20 cellular contexts compared by ENCODE assay signal in genomic region chr4:2150076-2150475, GRCh38.
DNase-seq lines count a peak whose midpoint lies in the region; ATAC-seq, FAIRE-seq and TF ChIP-seq lines count a peak whose summit lies in the region.
"Had no signal": no experiment of that assay in that cellular context is flagged by ENCODE, and none has a peak within 500 bp of the region (broad histone marks: within the 10 kb centered on the region; RNA-seq: fewer than 3 reads in every experiment).

No MANE protein-coding gene starts in this region.

- intact Hi-C loops in pancreas (cut with DNase I): no loop called here

- 95 to 100% methylated on average over 1 of the region's 1 CpG for WGBS in pancreas, 2 donors

- no peak overlapping the region for H3K4me3 ChIP-seq in pancreas
- H3K4me3 ChIP-seq: BLaER1, GM12878, GM23248 had no signal

- H3K4me1 ChIP-seq in pancreas: no peaks in the 10 kb centered on the region
- H3K4me1 ChIP-seq: BLaER1, Caco-2 had no signal

- no peaks in the 10 kb centered on the region for H3K27me3 ChIP-seq in pancreas
- H3K27me3 ChIP-seq: BLaER1 had no signal

- no peaks in the 10 kb centered on the region for H3K36me3 ChIP-seq in pancreas
- H3K36me3 ChIP-seq: BLaER1 had no signal

- no peak for TF ChIP-seq CTCF in pancreas (IDR thresholded peaks at IDR 0.05)

- no peak for DNase-seq in pancreas
- no peak for DNase-seq in iPS-NIHi11 (ENCODE audit: low spot score)
- no peak for DNase-seq in SW 1271 (lab: John Stamatoyannopoulos, UW)
- DNase-seq in HK-2 (ENCODE audit: unreplicated experiment): no peak
- DNase-seq: Caco-2; CD4-positive, CD25-positive, alpha-beta regulatory T cell; CD8-positive, alpha-beta T cell; DMS153; DND-41; GDM1; GM23248; H7; HCEC 1CT had no signal

- peak; percentile 52 for FAIRE-seq in TTC549 (lab: Jason Lieb, UNC)
- FAIRE-seq in endometrium (lab: Jason Lieb, UNC): peak; percentile 74
- peak; percentile 9 for FAIRE-seq in pancreas (lab: Jason Lieb, UNC)
- FAIRE-seq: GM12878, GM19239, H1 had no signal

- no peaks in the 10 kb centered on the region for H3K9me3 ChIP-seq in pancreas
- H3K9me3 ChIP-seq: Caco-2 had no signal

- no peak overlapping the region for H3K27ac ChIP-seq in pancreas
- H3K27ac ChIP-seq: BLaER1, C4-2B, GM23248 had no signal

- ATAC-seq in pancreas: no peak
- ATAC-seq: CD8-positive, alpha-beta T cell; GM12878 had no signal
